ENCODE assay signal across 11 cellular contexts in the genomic region with DNA sequence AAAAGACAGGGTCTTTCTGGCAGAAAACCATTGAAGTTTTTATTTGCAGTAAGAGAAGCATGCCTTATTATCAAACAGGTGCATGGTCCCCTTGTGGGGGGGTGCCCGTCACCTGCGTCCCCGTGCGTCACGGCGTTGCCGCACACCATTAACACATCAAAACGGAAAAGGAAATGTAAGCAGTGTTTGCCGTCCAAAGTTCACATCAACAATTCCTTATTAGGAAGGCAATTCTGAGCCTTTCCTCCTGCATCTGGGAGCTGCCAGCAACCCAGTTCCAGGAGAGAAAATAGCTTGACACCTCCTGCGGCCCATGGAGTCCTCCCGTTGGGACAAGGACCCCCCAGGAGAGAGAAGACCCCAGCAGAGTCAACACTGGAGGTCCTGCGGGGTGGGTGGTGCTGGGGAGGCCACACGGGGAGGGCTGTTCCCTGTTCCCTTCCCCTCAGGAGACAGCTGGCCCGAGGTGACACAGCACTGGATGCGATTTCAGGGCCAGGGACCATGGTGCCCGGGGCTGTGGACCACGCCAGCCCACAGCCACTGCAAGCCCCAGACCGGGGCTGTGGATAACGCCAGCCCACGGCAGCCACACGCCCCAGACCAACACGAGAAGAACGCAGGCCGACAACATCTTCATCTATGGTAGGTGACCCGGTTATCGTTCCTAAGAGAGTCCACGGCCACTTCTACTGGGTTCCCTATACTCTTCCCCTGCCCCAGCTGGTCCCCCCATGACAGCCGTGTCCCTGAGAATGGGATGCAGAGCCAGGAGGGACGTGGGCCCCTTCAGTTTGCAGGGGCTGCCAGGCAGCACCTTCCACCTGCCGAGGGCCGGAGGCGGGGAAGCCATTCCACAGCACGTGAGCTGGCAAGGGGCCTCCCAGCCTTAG. TPM values are rescaled to one million over a fixed set of nuclear protein-coding genes. Genes with fewer than 3 reads are reported as not detected.
A peak's percentile ranks its signal among the peaks of the same experiment; 100 is the strongest.
DNase-seq lines count a peak whose midpoint lies in the region; ATAC-seq, FAIRE-seq and TF ChIP-seq lines count a peak whose summit lies in the region.
"Had no signal": no experiment of that assay in that cellular context is flagged by ENCODE, and none has a peak within 500 bp of the region (broad histone marks: within the 10 kb centered on the region; RNA-seq: fewer than 3 reads in every experiment).

No MANE protein-coding gene starts in this region.

- BruUV-seq in K562 (replicated peaks; lab: Mats Ljungman, UMichigan), result no TSS peak

- H3K4me1 Mint-ChIP-seq in activated naive CD4-positive, alpha-beta T cell treated with anti-CD3 and anti-CD28 coated beads for 36 hours (ENCODE audit: low read depth), result no peaks in the 10 kb centered on the region

- H3K4me2 ChIP-seq in K562 (ENCODE audit: insufficient read depth, low read length), result no peak overlapping the region
- H3K4me2 ChIP-seq: PC-9 had no signal

- DNase-seq in LoVo (ENCODE audit: low spot score) (peak; percentile 78), K562 (ENCODE audit: extremely low read depth in 1 of 4, low spot score in 3 of 4) (no peak), left kidney (ENCODE audit: low read depth, low spot score) (peak; percentile 75), suprapubic skin (ENCODE audit: low spot score in 2 of 2) (no peak), AML-193 (lab: John Stamatoyannopoulos, UW) (no peak)
- no peak for DNase-seq in activated naive CD4-positive, alpha-beta T cell treated with anti-CD3 and anti-CD28 coated beads for 36 hours
- no peak for DNase-seq in stimulated activated naive CD4-positive, alpha-beta T cell treated with Interleukin-2 at 50 U/mL for 16 hours (lab: John Stamatoyannopoulos, UW)
- DNase-seq: activated CD4-positive, alpha-beta T cell treated with anti-CD3 and anti-CD28 coated beads, Interleukin-2, amount 50 U/mL, for 4 hours; mammary epithelial cell; PC-9 had no signal

- no peaks in the 10 kb centered on the region for H3K27me3 Mint-ChIP-seq in activated naive CD4-positive, alpha-beta T cell treated with anti-CD3 and anti-CD28 coated beads for 36 hours (ENCODE audit: low read depth)

- H4K20me1 ChIP-seq in K562 (replicated peaks; ENCODE audit: control insufficient read depth, insufficient read depth, low read length), result no peaks in the 10 kb centered on the region

- H3K36me3 ChIP-seq in K562 (ENCODE audit: control insufficient read depth, insufficient read depth, low read length), result no peaks in the 10 kb centered on the region
- no peaks in the 10 kb centered on the region for H3K36me3 ChIP-seq in suprapubic skin

- ATAC-seq in K562, result 0 out of 3 replicates have a peak, but pooled peaks have one; percentile 27
- ATAC-seq in HG02870 (IDR thresholded peaks at IDR 0.05; ENCODE audit: unreplicated experiment), result no peak

- no peaks in the 10 kb centered on the region for H3K9me1 ChIP-seq in K562 (ENCODE audit: control insufficient read depth, insufficient read depth, low read length)

- POLR2A ChIA-PET in K562 (lab: Yijun Ruan, JAX), result no interaction called here

- TF ChIP-seq RAD21 in K562 (CRISPR knock-in tag; conservative IDR thresholded peaks at IDR 0.05 in 1 of 2, IDR thresholded peaks at IDR 0.05 in 1 of 2), result no peak

- intact Hi-C loops in K562 (cut with micrococcal nuclease), result no loop called here
- intact Hi-C loops in activated naive CD4-positive, alpha-beta T cell treated with anti-CD3 and anti-CD28 coated beads for 36 hours (cut with micrococcal nuclease), result no loop called here

- H3K4me1 ChIP-seq in K562 (replicated peaks in 1 of 2; ENCODE audit: control insufficient read depth in 2 of 2, insufficient read depth in 2 of 2, low read length in 2 of 2), result no peaks in the 10 kb centered on the region
- H3K4me1 ChIP-seq in suprapubic skin, result peaks cover 7% of the 10 kb centered on the region

- H3K36me3 Mint-ChIP-seq in activated naive CD4-positive, alpha-beta T cell treated with anti-CD3 and anti-CD28 coated beads for 36 hours (ENCODE audit: low read depth), result no peaks in the 10 kb centered on the region

- no peak overlapping the region for H3K4me3 Mint-ChIP-seq in activated naive CD4-positive, alpha-beta T cell treated with anti-CD3 and anti-CD28 coated beads for 36 hours

- TF ChIP-seq EP300 in K562 (IDR thresholded peaks at IDR 0.05; ENCODE audit: low read length) (no peak), suprapubic skin (IDR thresholded peaks at IDR 0.05) (peak; percentile 85)

- CTCF ChIA-PET in K562 (lab: Yijun Ruan, JAX; ENCODE audit: low intra/inter-chr PET ratio), result no interaction called here
- CTCF ChIA-PET in activated naive CD4-positive, alpha-beta T cell treated with anti-CD3 and anti-CD28 coated beads for 36 hours (lab: Charles Lee), result no interaction called here

- H3K9me3 ChIP-seq in K562 (replicated peaks; ENCODE audit: control insufficient read depth, insufficient read depth, low read depth, low read length) (no peaks in the 10 kb centered on the region; the same call in 1 of the 2 replicates), suprapubic skin (peaks cover 3% of the 10 kb centered on the region)

- WGBS in K562 (ENCODE audit: insufficient coverage, low coverage, missing lambda C conversion rate), result 2% methylated on average over 30 of the region's 33 CpGs
- WGBS in suprapubic skin, result 76% methylated on average over 23 of the region's 33 CpGs

- H3K9me3 Mint-ChIP-seq in activated naive CD4-positive, alpha-beta T cell treated with anti-CD3 and anti-CD28 coated beads for 36 hours, result no peaks in the 10 kb centered on the region

- no peak for FAIRE-seq in K562 (lab: Jason Lieb, UNC)

- H3K4me3 ChIP-seq in K562 (no peak overlapping the region), suprapubic skin (no peak overlapping the region)
- H3K4me3 ChIP-seq: PC-9 had no signal

- no peaks in the 10 kb centered on the region for H3K79me2 ChIP-seq in K562 (ENCODE audit: control insufficient read depth, insufficient read depth, low read length)

- H3K27me3 ChIP-seq in K562 (ENCODE audit: control insufficient read depth in 2 of 2, insufficient read depth in 2 of 2, low read length in 2 of 2) (peaks cover 0 to 30% of the 10 kb centered on the region in 2 experiments; a peak in 4 of 5 replicates), suprapubic skin (no peaks in the 10 kb centered on the region)

- TF ChIP-seq POLR2A in K562 (conservative IDR thresholded peaks at IDR 0.05) (no peak), suprapubic skin (IDR thresholded peaks at IDR 0.05) (no peak)

- H3K27ac ChIP-seq in K562 (ENCODE audit: extremely low read depth, low read depth, low read length), result no peak overlapping the region
- H3K27ac ChIP-seq in suprapubic skin, result no peak overlapping the region
- H3K27ac ChIP-seq: PC-9 had no signal

- no peak overlapping the region for H2AFZ ChIP-seq in K562 (ENCODE audit: low read depth, low read length)
- H2AFZ ChIP-seq: PC-9 had no signal

- no peak overlapping the region for H3K27ac Mint-ChIP-seq in activated naive CD4-positive, alpha-beta T cell treated with anti-CD3 and anti-CD28 coated beads for 36 hours

- TF ChIP-seq CTCF in K562 (IDR thresholded peaks at IDR 0.05 in 2 of 3, conservative IDR thresholded peaks at IDR 0.05 in 1 of 3; ENCODE audit: insufficient read depth in 2 of 3, low read depth in 1 of 3, low read length in 3 of 3), result no peak
- no peak for TF ChIP-seq CTCF in suprapubic skin (IDR thresholded peaks at IDR 0.05)

- H3K9ac ChIP-seq in K562 (ENCODE audit: insufficient read depth in 1 of 2, low read depth in 2 of 2, low read length in 2 of 2), result no peak overlapping the region

- in situ Hi-C loops in K562 (cut with MboI), result no loop called here

TF ChIP-seq in K562, 482 proteins besides CTCF, POLR2A, EP300 and RAD21 (continues in another document):
- TF ChIP-seq PTBP1 (IDR thresholded peaks at IDR 0.05; ENCODE audit: low read depth, low read length) (no peak), THRAP3 (IDR thresholded peaks at IDR 0.05; ENCODE audit: borderline replicate concordance) (no peak), RAD51 (IDR thresholded peaks at IDR 0.05; ENCODE audit: borderline replicate concordance, low read depth) (no peak)
- TF ChIP-seq, protein P1, sequence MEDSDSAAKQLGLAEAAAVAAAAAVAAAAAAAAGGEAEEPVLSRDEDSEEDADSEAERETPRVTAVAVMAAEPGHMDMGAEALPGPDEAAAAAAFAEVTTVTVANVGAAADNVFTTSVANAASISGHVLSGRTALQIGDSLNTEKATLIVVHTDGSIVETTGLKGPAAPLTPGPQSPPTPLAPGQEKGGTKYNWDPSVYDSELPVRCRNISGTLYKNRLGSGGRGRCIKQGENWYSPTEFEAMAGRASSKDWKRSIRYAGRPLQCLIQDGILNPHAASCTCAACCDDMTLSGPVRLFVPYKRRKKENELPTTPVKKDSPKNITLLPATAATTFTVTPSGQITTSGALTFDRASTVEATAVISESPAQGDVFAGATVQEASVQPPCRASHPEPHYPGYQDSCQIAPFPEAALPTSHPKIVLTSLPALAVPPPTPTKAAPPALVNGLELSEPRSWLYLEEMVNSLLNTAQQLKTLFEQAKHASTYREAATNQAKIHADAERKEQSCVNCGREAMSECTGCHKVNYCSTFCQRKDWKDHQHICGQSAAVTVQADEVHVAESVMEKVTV (CRISPR knock-in tag; IDR thresholded peaks at IDR 0.05), result no peak

RNA-seq across cellular contexts. Expression of a gene that starts 39.4 kb away (rescaled TPM):
- total RNA-seq in K562 (2011; cell fraction: chromatin; rRNA removed; ENCODE audit: low replicate concordance), result not detected in 2 replicates
- not detected in 2 replicates for total RNA-seq in K562 (2011; cell fraction: nucleolus; rRNA removed)
- total RNA-seq in K562 (2011; cell fraction: nucleoplasm; rRNA removed), result not detected in 2 replicates
- total RNA-seq in K562 (2014; rRNA removed), result not detected in 2 replicates
- total RNA-seq in K562 (2014; rRNA removed; fragmentation: Illumina TruSeq; extraction: Trizol), result not detected in 2 replicates
- not detected in 2 replicates for total RNA-seq in K562 (2015; rRNA removed; fragmentation: Illumina TruSeq; extraction: Trizol)
- total RNA-seq in K562 (2021), result 0.09 TPM in 1 of 2 replicates, not detected in the other
- not detected in 2 replicates for polyA plus RNA-seq in K562 (2011; rRNA removed)
- not detected in 2 replicates for polyA plus RNA-seq in K562 (2011; cell fraction: cytosol; rRNA removed)
- polyA plus RNA-seq in K562 (2011; cell fraction: nucleus; rRNA removed), result not detected in 2 replicates
- polyA plus RNA-seq in K562 (2012), result 0.01 and 0.03 TPM in 2 replicates
- not detected in 2 replicates for polyA plus RNA-seq in K562 (2014; fragmentation: Illumina TruSeq; extraction: Trizol)
- polyA plus RNA-seq in K562 (2014; fragmentation: Nextera tagmentation; extraction: Ambion mirVana), result under 1 TPM in 1 of 2 experiments, not detected in 1; 0.01 TPM
- not detected in 2 replicates for polyA plus RNA-seq in K562 (2014; rRNA removed)
- polyA minus RNA-seq in K562 (2011; rRNA and poly(A)+ RNA removed), result not detected in 2 replicates
- polyA minus RNA-seq in K562 (2011; cell fraction: cytosol; rRNA and poly(A)+ RNA removed), result not detected in 2 replicates
- not detected in 2 replicates for polyA minus RNA-seq in K562 (2011; cell fraction: nucleus; rRNA and poly(A)+ RNA removed)
- 10 to 100 TPM in 3 of 4 donors, 1 to 10 TPM in 1; 6.7 to 23.3 (median 14.7) TPM for total RNA-seq in suprapubic skin
- under 1 TPM; 0.67 to 0.91 TPM for total RNA-seq in activated naive CD4-positive, alpha-beta T cell treated with anti-CD3 and anti-CD28 coated beads for 36 hours

Comparison
In these comparisons a context has a peak if more than half of its experiments do, and no peak if none do; other contexts are left out.
1. DNase-seq: peak in LoVo (single experiment) and left kidney (single experiment); none in K562 (0 of 4), suprapubic skin (0 of 2), AML-193 (0 of 2), activated naive CD4-positive, alpha-beta T cell treated with anti-CD3 and anti-CD28 coated beads for 36 hours (single experiment) and stimulated activated naive CD4-positive, alpha-beta T cell treated with Interleukin-2 at 50 U/mL for 16 hours (single experiment).
2. RNA of a gene that starts 39.4 kb away (total RNA-seq): 6.7 to 23.3 TPM in suprapubic skin; 0.67 to 0.91 TPM in activated naive CD4-positive, alpha-beta T cell treated with anti-CD3 and anti-CD28 coated beads for 36 hours and 0.09 TPM in K562; every median in the first group is over 4 times any median in the second.